1 cellular context compared by ENCODE assay signal in genomic region chr17:48618366-48618896, GRCh38.
TF ChIP-seq lines count a peak whose summit lies in the region.

No MANE protein-coding gene starts in this region.

TF ChIP-seq in endothelial cell of umbilical vein, 7 proteins besides CTCF, POLR2A, EP300 and RAD21 (continued from another document):
- TF ChIP-seq MAX (IDR thresholded peaks at IDR 0.05; ENCODE audit: insufficient read depth, insufficient read length) (no peak), POLR2AphosphoS5 (IDR thresholded peaks at IDR 0.05; ENCODE audit: insufficient read depth, low read depth, low read length) (no peak), FOS (IDR thresholded peaks at IDR 0.05; ENCODE audit: borderline replicate concordance, insufficient read depth, low read length) (no peak), MYC (IDR thresholded peaks at IDR 0.05; ENCODE audit: low read depth, low read length) (no peak), JUN (IDR thresholded peaks at IDR 0.05; ENCODE audit: borderline replicate concordance, insufficient read depth, insufficient read length, low read depth) (no peak)
